In the genomic region with DNA sequence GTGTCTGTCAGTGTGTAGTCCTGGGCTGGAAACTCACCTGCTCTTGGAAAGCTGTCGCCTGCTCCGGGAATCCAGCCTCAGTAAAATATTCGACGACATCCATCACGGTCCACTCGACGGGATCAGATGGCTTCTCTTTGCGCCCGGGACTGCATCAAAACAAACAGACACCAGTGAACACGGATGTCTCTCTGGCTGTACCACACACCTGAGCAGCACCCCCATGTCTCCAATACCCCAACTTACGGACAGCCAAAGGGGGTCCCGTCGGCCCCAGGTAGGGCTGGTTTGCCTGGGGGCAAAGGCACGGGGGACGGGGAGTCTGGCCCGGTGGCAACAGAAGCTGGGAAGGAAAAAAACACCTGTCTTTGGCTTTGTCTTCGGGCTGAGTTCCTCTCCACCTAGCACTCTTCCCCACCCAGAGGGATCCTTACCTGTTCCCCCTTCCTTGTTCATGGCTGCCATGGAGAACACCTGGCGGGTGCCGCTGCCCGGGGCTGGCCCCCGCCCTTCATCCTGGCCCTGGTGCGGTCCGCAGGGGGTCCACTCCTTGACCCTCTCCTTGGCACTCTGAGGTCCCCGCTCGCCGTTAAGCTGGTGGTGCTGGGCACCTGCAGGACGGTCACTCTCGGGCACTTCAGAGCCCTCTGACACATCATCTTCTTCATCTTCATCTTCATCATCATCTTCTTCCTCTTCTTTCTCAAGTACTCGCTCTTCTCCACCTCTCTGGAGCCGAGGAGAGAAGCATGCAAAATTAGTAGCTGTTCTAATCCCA, we compare ENCODE assay signal across 10 cellular contexts. TPM values are rescaled to one million over a fixed set of nuclear protein-coding genes. Genes with fewer than 3 reads are reported as not detected.
DNase-seq lines count a peak whose midpoint lies in the region; ATAC-seq, FAIRE-seq and TF ChIP-seq lines count a peak whose summit lies in the region.
"Had no signal": no experiment of that assay in that cellular context is flagged by ENCODE, and none has a peak within 500 bp of the region (broad histone marks: within the 10 kb centered on the region; RNA-seq: fewer than 3 reads in every experiment).

No MANE protein-coding gene starts in this region.

- TF ChIP-seq POLR2A in H54 (IDR thresholded peaks at IDR 0.05; ENCODE audit: low read depth, low read length) (no peak), thyroid gland (IDR thresholded peaks at IDR 0.05) (no peak)

- DNase-seq in activated CD4-positive, alpha-beta T cell treated with anti-CD3 and anti-CD28 coated beads, Interleukin-2, amount 10 ng/mL, durations not matched to agents 24 days and 14 days: peak; percentile 60
- DNase-seq in activated CD4-positive, alpha-beta T cell treated with anti-CD3 and anti-CD28 coated beads for 48 hours: no peak
- DNase-seq in WERI-Rb-1: no peak
- no peak for DNase-seq in glutamatergic neuron
- no peak for DNase-seq in H54 (ENCODE audit: insufficient read length, low spot score)
- no peak for DNase-seq in thyroid gland

- no peaks in the 10 kb centered on the region for H3K27me3 Mint-ChIP-seq in activated CD4-positive, alpha-beta T cell treated with anti-CD3 and anti-CD28 coated beads, Interleukin-2, amount 10 ng/mL, durations not matched to agents 24 days and 14 days
- H3K27me3 Mint-ChIP-seq in glutamatergic neuron (ENCODE audit: unreplicated experiment): peaks cover 8% of the 10 kb centered on the region
- H3K27me3 Mint-ChIP-seq in stimulated activated memory B cell treated with anti-CD40 and anti-IgM and Interleukin-4, amounts not matched to agents 10 μg/mL and 1 μg/mL and 100 μg/mL, for 72 hours: no peaks in the 10 kb centered on the region

- FAIRE-seq in H54 (lab: Jason Lieb, UNC): no peak

- 87 to 93% methylated on average over 30 of the region's 30 CpGs for WGBS in thyroid gland, 2 donors

- H3K27ac ChIP-seq in WERI-Rb-1: no peak overlapping the region
- H3K27ac ChIP-seq in thyroid gland: no peak overlapping the region

- H3K27ac Mint-ChIP-seq in activated CD4-positive, alpha-beta T cell treated with anti-CD3 and anti-CD28 coated beads, Interleukin-2, amount 10 ng/mL, durations not matched to agents 24 days and 14 days: peak overlapping the region; percentile 67
- peak overlapping the region; percentile 88 for H3K27ac Mint-ChIP-seq in glutamatergic neuron (ENCODE audit: unreplicated experiment)
- H3K27ac Mint-ChIP-seq in stimulated activated memory B cell treated with anti-CD40 and anti-IgM and Interleukin-4, amounts not matched to agents 10 μg/mL and 1 μg/mL and 100 μg/mL, for 72 hours: peak overlapping the region; percentile 5

- peaks cover 5% of the 10 kb centered on the region for H3K9me3 Mint-ChIP-seq in activated CD4-positive, alpha-beta T cell treated with anti-CD3 and anti-CD28 coated beads, Interleukin-2, amount 10 ng/mL, durations not matched to agents 24 days and 14 days
- H3K9me3 Mint-ChIP-seq in glutamatergic neuron (ENCODE audit: unreplicated experiment): peaks cover 15% of the 10 kb centered on the region
- H3K9me3 Mint-ChIP-seq in stimulated activated memory B cell treated with anti-CD40 and anti-IgM and Interleukin-4, amounts not matched to agents 10 μg/mL and 1 μg/mL and 100 μg/mL, for 72 hours: peaks cover 3% of the 10 kb centered on the region

- H3K36me3 ChIP-seq in WERI-Rb-1: peaks cover 35% of the 10 kb centered on the region
- H3K36me3 ChIP-seq in thyroid gland: no peaks in the 10 kb centered on the region

- peak overlapping the region; percentile 76 for H3K4me3 Mint-ChIP-seq in activated CD4-positive, alpha-beta T cell treated with anti-CD3 and anti-CD28 coated beads, Interleukin-2, amount 10 ng/mL, durations not matched to agents 24 days and 14 days
- peak overlapping the region; percentile 94 for H3K4me3 Mint-ChIP-seq in glutamatergic neuron (ENCODE audit: unreplicated experiment)
- peak overlapping the region; percentile 73 for H3K4me3 Mint-ChIP-seq in stimulated activated memory B cell treated with anti-CD40 and anti-IgM and Interleukin-4, amounts not matched to agents 10 μg/mL and 1 μg/mL and 100 μg/mL, for 72 hours

- intact Hi-C loops in activated CD4-positive, alpha-beta T cell treated with anti-CD3 and anti-CD28 coated beads, Interleukin-2, amount 10 ng/mL, durations not matched to agents 24 days and 14 days (cut with micrococcal nuclease): no loop called here
- intact Hi-C loops in thyroid gland (cut with DNase I): loop anchor here (5.0 kb wide), 1 partner anchor 33 kb away; no protein-coding TSS in a partner anchor

- no peak for TF ChIP-seq CTCF in WERI-Rb-1 (IDR thresholded peaks at IDR 0.05; ENCODE audit: low read depth, low read length)
- no peak for TF ChIP-seq CTCF in glutamatergic neuron (IDR thresholded peaks at IDR 0.05; ENCODE audit: partially characterized antibody, unreplicated experiment)
- no peak for TF ChIP-seq CTCF in thyroid gland (IDR thresholded peaks at IDR 0.05)

- H3K9me3 ChIP-seq in WERI-Rb-1 (ENCODE audit: severe bottlenecking) (peaks cover 9% of the 10 kb centered on the region), thyroid gland (no peaks in the 10 kb centered on the region)
- H3K9me3 ChIP-seq: body of pancreas had no signal

- peaks cover 39% of the 10 kb centered on the region for H3K36me3 Mint-ChIP-seq in activated CD4-positive, alpha-beta T cell treated with anti-CD3 and anti-CD28 coated beads, Interleukin-2, amount 10 ng/mL, durations not matched to agents 24 days and 14 days (ENCODE audit: low read depth)
- peaks cover 5% of the 10 kb centered on the region for H3K36me3 Mint-ChIP-seq in glutamatergic neuron (ENCODE audit: unreplicated experiment)
- peaks cover 20% of the 10 kb centered on the region for H3K36me3 Mint-ChIP-seq in stimulated activated memory B cell treated with anti-CD40 and anti-IgM and Interleukin-4, amounts not matched to agents 10 μg/mL and 1 μg/mL and 100 μg/mL, for 72 hours

- H3K4me1 ChIP-seq in thyroid gland: peaks cover 0 to 28% of the 10 kb centered on the region in 2 donors

- no peaks in the 10 kb centered on the region for H3K27me3 ChIP-seq in WERI-Rb-1 (ENCODE audit: insufficient read depth, low read depth, severe bottlenecking)
- H3K27me3 ChIP-seq in thyroid gland: no peaks in the 10 kb centered on the region
- H3K27me3 ChIP-seq: body of pancreas had no signal

- H3K4me1 Mint-ChIP-seq in activated CD4-positive, alpha-beta T cell treated with anti-CD3 and anti-CD28 coated beads, Interleukin-2, amount 10 ng/mL, durations not matched to agents 24 days and 14 days: peaks cover 18% of the 10 kb centered on the region
- peaks cover 8% of the 10 kb centered on the region for H3K4me1 Mint-ChIP-seq in glutamatergic neuron (ENCODE audit: low read depth, unreplicated experiment)
- peaks cover 18% of the 10 kb centered on the region for H3K4me1 Mint-ChIP-seq in stimulated activated memory B cell treated with anti-CD40 and anti-IgM and Interleukin-4, amounts not matched to agents 10 μg/mL and 1 μg/mL and 100 μg/mL, for 72 hours

- no peak for ATAC-seq in stimulated activated memory B cell treated with anti-CD40 and anti-IgM and Interleukin-4, amounts not matched to agents 10 μg/mL and 1 μg/mL and 100 μg/mL, for 72 hours
- no peak for ATAC-seq in GM21423 (IDR thresholded peaks at IDR 0.05; ENCODE audit: unreplicated experiment)
- ATAC-seq: right cardiac atrium had no signal

- peak overlapping the region; percentile 46 for H3K4me3 ChIP-seq in WERI-Rb-1 (ENCODE audit: low read depth, low read length)
- H3K4me3 ChIP-seq in thyroid gland (replicated peaks in 1 of 3): peak overlapping the region in 1 of 3 donors; percentile 23
- H3K4me3 ChIP-seq: body of pancreas had no signal

RNA-seq across cellular contexts. Expression of a gene that starts 1.7 kb away (rescaled TPM):
- total RNA-seq in activated CD4-positive, alpha-beta T cell treated with anti-CD3 and anti-CD28 coated beads, Interleukin-2, amount 10 ng/mL, durations not matched to agents 24 days and 14 days: 147 and 152 TPM in 2 replicates
- 52.0 TPM for total RNA-seq in glutamatergic neuron (ENCODE audit: unreplicated experiment)
- 10 to 100 TPM; 15.2 to 27.3 (median 22.7) TPM for total RNA-seq in thyroid gland

RNA-seq across cellular contexts. Expression of a gene that starts 3.2 kb away (rescaled TPM):
- 0.54 and 0.58 TPM in 2 replicates for total RNA-seq in activated CD4-positive, alpha-beta T cell treated with anti-CD3 and anti-CD28 coated beads, Interleukin-2, amount 10 ng/mL, durations not matched to agents 24 days and 14 days
- 0.71 TPM for total RNA-seq in glutamatergic neuron (ENCODE audit: unreplicated experiment)
- not detected for total RNA-seq in thyroid gland
- total RNA-seq: body of pancreas, right cardiac atrium had no signal

RNA-seq across cellular contexts. Expression of a gene that starts 16.2 kb away (rescaled TPM):
- total RNA-seq in activated CD4-positive, alpha-beta T cell treated with anti-CD3 and anti-CD28 coated beads, Interleukin-2, amount 10 ng/mL, durations not matched to agents 24 days and 14 days: 2.7 and 3.6 TPM in 2 replicates
- total RNA-seq in glutamatergic neuron (ENCODE audit: unreplicated experiment) (2.2 TPM), thyroid gland (1 to 10 TPM; 7.9 to 9.9 (median 9.1) TPM)

RNA-seq across cellular contexts. Expression of a gene that starts 26.9 kb away (rescaled TPM):
- 0.28 TPM in 1 of 2 replicates, not detected in the other for total RNA-seq in activated CD4-positive, alpha-beta T cell treated with anti-CD3 and anti-CD28 coated beads, Interleukin-2, amount 10 ng/mL, durations not matched to agents 24 days and 14 days
- total RNA-seq in glutamatergic neuron (ENCODE audit: unreplicated experiment): 6.7 TPM
- total RNA-seq in thyroid gland: 1 to 10 TPM; 4.8 to 9.6 (median 6.8) TPM

RNA-seq across cellular contexts. Expression of a gene that starts 28.7 kb away (rescaled TPM):
- 62.6 and 64.7 TPM in 2 replicates for total RNA-seq in activated CD4-positive, alpha-beta T cell treated with anti-CD3 and anti-CD28 coated beads, Interleukin-2, amount 10 ng/mL, durations not matched to agents 24 days and 14 days
- total RNA-seq in glutamatergic neuron (ENCODE audit: unreplicated experiment) (82.9 TPM), thyroid gland (10 to 100 TPM; 33.2 to 69.4 (median 55.5) TPM)

Comparison
In these comparisons a context has a peak if more than half of its experiments do, and no peak if none do; other contexts are left out.
1. H3K27ac Mint-ChIP-seq: peak in every context shown above with its lines; median percentile 88 in glutamatergic neuron; 67 in activated CD4-positive, alpha-beta T cell treated with anti-CD3 and anti-CD28 coated beads, Interleukin-2, amount 10 ng/mL, durations not matched to agents 24 days and 14 days; 5 in stimulated activated memory B cell treated with anti-CD40 and anti-IgM and Interleukin-4, amounts not matched to agents 10 μg/mL and 1 μg/mL and 100 μg/mL, for 72 hours.